In the genomic region with DNA sequence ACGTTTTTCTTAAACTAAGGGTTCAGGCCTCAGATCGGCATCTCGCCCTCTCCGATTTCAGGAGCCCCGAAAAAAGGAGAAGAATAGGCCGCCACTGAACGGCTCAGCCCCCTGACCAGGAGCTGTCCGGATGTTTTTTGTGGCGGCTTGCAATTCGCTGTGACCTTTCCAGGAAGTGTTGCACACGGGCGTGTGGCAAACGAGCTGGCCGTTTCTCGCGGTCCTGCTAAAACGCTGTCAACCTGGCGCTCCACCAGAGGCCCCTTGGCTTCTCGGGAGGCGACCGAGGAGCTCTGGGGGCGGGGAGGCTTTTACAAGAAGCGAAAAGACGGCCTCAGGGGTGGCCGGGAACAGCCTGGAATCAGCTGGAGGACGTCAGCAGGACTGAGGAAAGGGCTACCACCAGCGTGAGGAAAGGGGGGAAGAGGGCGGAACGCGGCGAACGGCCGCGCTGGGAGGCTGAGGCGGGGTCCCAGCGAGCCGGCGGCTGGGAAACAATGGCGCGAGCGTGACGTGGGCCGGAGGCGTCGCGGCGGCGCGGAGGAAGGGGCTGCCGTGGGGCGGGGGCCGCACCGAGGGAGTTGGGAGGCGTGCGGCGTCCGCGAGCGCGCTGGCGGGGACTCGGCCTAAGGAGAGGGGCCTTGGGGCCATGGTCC, we compare ENCODE assay signal across 2 cellular contexts.
TF ChIP-seq lines count a peak whose summit lies in the region.

No MANE protein-coding gene starts in this region.

TF ChIP-seq in HEK293, 187 proteins besides CTCF, POLR2A, EP300 and RAD21 (continued from another document and continues in another):
- peak; percentile 68 for TF ChIP-seq GLIS2 (tag by site-specific recombination; IDR thresholded peaks at IDR 0.05)
- TF ChIP-seq, protein P1, sequence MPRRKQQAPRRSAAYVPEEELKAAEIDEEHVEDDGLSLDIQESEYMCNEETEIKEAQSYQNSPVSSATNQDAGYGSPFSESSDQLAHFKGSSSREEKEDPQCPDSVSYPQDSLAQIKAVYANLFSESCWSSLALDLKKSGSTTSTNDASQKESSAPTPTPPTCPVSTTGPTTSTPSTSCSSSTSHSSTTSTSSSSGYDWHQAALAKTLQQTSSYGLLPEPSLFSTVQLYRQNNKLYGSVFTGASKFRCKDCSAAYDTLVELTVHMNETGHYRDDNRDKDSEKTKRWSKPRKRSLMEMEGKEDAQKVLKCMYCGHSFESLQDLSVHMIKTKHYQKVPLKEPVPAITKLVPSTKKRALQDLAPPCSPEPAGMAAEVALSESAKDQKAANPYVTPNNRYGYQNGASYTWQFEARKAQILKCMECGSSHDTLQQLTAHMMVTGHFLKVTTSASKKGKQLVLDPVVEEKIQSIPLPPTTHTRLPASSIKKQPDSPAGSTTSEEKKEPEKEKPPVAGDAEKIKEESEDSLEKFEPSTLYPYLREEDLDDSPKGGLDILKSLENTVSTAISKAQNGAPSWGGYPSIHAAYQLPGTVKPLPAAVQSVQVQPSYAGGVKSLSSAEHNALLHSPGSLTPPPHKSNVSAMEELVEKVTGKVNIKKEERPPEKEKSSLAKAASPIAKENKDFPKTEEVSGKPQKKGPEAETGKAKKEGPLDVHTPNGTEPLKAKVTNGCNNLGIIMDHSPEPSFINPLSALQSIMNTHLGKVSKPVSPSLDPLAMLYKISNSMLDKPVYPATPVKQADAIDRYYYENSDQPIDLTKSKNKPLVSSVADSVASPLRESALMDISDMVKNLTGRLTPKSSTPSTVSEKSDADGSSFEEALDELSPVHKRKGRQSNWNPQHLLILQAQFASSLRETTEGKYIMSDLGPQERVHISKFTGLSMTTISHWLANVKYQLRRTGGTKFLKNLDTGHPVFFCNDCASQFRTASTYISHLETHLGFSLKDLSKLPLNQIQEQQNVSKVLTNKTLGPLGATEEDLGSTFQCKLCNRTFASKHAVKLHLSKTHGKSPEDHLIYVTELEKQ (tag by site-specific recombination; IDR thresholded peaks at IDR 0.05; ENCODE audit: borderline replicate concordance), result no peak
- TF ChIP-seq RBAK (tag by site-specific recombination; IDR thresholded peaks at IDR 0.05), result no peak
- no peak for TF ChIP-seq ZNF513 (tag by site-specific recombination; IDR thresholded peaks at IDR 0.05)
- no peak for TF ChIP-seq SP7 (tag by site-specific recombination; IDR thresholded peaks at IDR 0.05)
- TF ChIP-seq SETDB1 (IDR thresholded peaks at IDR 0.05; ENCODE audit: insufficient read length, low read length), result no peak
- no peak for TF ChIP-seq ZNF626 (tag by site-specific recombination; IDR thresholded peaks at IDR 0.05)
- peak; percentile 44; the same call in 1 of the 2 replicates for TF ChIP-seq SP3 (tag by site-specific recombination; IDR thresholded peaks at IDR 0.05)
- 0 out of 2 replicates have a peak, but pooled peaks have one; percentile 31 for TF ChIP-seq YY1 (tag by site-specific recombination; IDR thresholded peaks at IDR 0.05)
- TF ChIP-seq ZEB2 (tag by site-specific recombination; IDR thresholded peaks at IDR 0.05), result 0 out of 2 replicates have a peak, but pooled peaks have one; percentile 55
- no peak for TF ChIP-seq KLF17 (tag by site-specific recombination; IDR thresholded peaks at IDR 0.05)
- no peak for TF ChIP-seq ZNF10 (tag by site-specific recombination; IDR thresholded peaks at IDR 0.05)
- TF ChIP-seq ZNF585B (tag by site-specific recombination; IDR thresholded peaks at IDR 0.05), result no peak
- TF ChIP-seq, protein P2, sequence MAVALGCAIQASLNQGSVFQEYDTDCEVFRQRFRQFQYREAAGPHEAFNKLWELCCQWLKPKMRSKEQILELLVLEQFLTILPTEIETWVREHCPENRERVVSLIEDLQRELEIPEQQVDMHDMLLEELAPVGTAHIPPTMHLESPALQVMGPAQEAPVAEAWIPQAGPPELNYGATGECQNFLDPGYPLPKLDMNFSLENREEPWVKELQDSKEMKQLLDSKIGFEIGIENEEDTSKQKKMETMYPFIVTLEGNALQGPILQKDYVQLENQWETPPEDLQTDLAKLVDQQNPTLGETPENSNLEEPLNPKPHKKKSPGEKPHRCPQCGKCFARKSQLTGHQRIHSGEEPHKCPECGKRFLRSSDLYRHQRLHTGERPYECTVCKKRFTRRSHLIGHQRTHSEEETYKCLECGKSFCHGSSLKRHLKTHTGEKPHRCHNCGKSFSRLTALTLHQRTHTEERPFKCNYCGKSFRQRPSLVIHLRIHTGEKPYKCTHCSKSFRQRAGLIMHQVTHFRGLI (tag by site-specific recombination; IDR thresholded peaks at IDR 0.05), result peak; percentile 14; the same call in 1 of the 2 replicates
- TF ChIP-seq, protein P3, sequence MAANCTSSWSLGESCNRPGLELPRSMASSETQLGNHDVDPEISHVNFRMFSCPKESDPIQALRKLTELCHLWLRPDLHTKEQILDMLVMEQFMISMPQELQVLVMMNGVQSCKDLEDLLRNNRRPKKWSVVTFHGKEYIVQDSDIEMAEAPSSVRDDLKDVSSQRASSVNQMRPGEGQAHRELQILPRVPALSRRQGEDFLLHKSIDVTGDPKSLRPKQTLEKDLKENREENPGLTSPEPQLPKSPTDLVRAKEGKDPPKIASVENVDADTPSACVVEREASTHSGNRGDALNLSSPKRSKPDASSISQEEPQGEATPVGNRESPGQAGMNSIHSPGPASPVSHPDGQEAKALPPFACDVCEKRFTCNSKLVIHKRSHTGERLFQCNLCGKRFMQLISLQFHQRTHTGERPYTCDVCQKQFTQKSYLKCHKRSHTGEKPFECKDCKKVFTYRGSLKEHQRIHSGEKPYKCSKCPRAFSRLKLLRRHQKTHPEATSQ (tag by site-specific recombination; IDR thresholded peaks at IDR 0.05), result no peak
- TF ChIP-seq ZIC2 (tag by site-specific recombination; IDR thresholded peaks at IDR 0.05), result peak; percentile 35; the same call in 1 of the 2 replicates
- TF ChIP-seq ZNF121 (tag by site-specific recombination; IDR thresholded peaks at IDR 0.05), result no peak
- TF ChIP-seq ZNF510 (tag by site-specific recombination; IDR thresholded peaks at IDR 0.05; ENCODE audit: insufficient replicate concordance), result no peak
- TF ChIP-seq ZNF350 (tag by site-specific recombination; IDR thresholded peaks at IDR 0.05), result no peak

TF ChIP-seq in K562, 482 proteins besides CTCF, POLR2A, EP300 and RAD21 (continued from another document and continues in another):
- peak; percentile 33; the same call in 1 of the 2 replicates for TF ChIP-seq CREB1 (IDR thresholded peaks at IDR 0.05)
- 0 out of 2 replicates have a peak, but pooled peaks have one; percentile 48 for TF ChIP-seq CREB1 (CRISPR knock-in tag; IDR thresholded peaks at IDR 0.05)
- TF ChIP-seq ZNF354B (CRISPR knock-in tag; IDR thresholded peaks at IDR 0.05), result no peak
- peak; percentile 30; the same call in 1 of the 2 replicates for TF ChIP-seq SMARCA4 (IDR thresholded peaks at IDR 0.05)
- peak; percentile 12 for TF ChIP-seq ZFP36 (IDR thresholded peaks at IDR 0.05; ENCODE audit: low read depth, low read length, partially characterized antibody)
- peak; percentile 76 for TF ChIP-seq ELF1 (tag; IDR thresholded peaks at IDR 0.05)
- TF ChIP-seq ZNF766 (CRISPR knock-in tag; conservative IDR thresholded peaks at IDR 0.05), result no peak
- TF ChIP-seq, protein P4, sequence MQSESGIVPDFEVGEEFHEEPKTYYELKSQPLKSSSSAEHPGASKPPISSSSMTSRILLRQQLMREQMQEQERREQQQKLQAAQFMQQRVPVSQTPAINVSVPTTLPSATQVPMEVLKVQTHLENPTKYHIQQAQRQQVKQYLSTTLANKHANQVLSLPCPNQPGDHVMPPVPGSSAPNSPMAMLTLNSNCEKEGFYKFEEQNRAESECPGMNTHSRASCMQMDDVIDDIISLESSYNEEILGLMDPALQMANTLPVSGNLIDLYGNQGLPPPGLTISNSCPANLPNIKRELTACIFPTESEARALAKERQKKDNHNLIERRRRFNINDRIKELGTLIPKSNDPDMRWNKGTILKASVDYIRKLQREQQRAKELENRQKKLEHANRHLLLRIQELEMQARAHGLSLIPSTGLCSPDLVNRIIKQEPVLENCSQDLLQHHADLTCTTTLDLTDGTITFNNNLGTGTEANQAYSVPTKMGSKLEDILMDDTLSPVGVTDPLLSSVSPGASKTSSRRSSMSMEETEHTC (IDR thresholded peaks at IDR 0.05), result no peak
- peak; percentile 30 for TF ChIP-seq CHD1 (IDR thresholded peaks at IDR 0.05; ENCODE audit: low read length)
- TF ChIP-seq ID3 (CRISPR knock-in tag; IDR thresholded peaks at IDR 0.05), result no peak
- TF ChIP-seq ID3 (tag; IDR thresholded peaks at IDR 0.05), result peak; percentile 23; the same call in 1 of the 2 replicates
- no peak for TF ChIP-seq MLX (CRISPR knock-in tag; conservative IDR thresholded peaks at IDR 0.05)
- TF ChIP-seq, protein P5, sequence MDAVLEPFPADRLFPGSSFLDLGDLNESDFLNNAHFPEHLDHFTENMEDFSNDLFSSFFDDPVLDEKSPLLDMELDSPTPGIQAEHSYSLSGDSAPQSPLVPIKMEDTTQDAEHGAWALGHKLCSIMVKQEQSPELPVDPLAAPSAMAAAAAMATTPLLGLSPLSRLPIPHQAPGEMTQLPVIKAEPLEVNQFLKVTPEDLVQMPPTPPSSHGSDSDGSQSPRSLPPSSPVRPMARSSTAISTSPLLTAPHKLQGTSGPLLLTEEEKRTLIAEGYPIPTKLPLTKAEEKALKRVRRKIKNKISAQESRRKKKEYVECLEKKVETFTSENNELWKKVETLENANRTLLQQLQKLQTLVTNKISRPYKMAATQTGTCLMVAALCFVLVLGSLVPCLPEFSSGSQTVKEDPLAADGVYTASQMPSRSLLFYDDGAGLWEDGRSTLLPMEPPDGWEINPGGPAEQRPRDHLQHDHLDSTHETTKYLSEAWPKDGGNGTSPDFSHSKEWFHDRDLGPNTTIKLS (IDR thresholded peaks at IDR 0.05; ENCODE audit: borderline replicate concordance, low read depth), result 0 out of 2 replicates have a peak, but pooled peaks have one; percentile 35
- 0 out of 4 replicates have a peak, but pooled peaks of 1 of the 2 experiments have one; percentile 33 for TF ChIP-seq HDAC1 (IDR thresholded peaks at IDR 0.05)
- TF ChIP-seq, protein P6, sequence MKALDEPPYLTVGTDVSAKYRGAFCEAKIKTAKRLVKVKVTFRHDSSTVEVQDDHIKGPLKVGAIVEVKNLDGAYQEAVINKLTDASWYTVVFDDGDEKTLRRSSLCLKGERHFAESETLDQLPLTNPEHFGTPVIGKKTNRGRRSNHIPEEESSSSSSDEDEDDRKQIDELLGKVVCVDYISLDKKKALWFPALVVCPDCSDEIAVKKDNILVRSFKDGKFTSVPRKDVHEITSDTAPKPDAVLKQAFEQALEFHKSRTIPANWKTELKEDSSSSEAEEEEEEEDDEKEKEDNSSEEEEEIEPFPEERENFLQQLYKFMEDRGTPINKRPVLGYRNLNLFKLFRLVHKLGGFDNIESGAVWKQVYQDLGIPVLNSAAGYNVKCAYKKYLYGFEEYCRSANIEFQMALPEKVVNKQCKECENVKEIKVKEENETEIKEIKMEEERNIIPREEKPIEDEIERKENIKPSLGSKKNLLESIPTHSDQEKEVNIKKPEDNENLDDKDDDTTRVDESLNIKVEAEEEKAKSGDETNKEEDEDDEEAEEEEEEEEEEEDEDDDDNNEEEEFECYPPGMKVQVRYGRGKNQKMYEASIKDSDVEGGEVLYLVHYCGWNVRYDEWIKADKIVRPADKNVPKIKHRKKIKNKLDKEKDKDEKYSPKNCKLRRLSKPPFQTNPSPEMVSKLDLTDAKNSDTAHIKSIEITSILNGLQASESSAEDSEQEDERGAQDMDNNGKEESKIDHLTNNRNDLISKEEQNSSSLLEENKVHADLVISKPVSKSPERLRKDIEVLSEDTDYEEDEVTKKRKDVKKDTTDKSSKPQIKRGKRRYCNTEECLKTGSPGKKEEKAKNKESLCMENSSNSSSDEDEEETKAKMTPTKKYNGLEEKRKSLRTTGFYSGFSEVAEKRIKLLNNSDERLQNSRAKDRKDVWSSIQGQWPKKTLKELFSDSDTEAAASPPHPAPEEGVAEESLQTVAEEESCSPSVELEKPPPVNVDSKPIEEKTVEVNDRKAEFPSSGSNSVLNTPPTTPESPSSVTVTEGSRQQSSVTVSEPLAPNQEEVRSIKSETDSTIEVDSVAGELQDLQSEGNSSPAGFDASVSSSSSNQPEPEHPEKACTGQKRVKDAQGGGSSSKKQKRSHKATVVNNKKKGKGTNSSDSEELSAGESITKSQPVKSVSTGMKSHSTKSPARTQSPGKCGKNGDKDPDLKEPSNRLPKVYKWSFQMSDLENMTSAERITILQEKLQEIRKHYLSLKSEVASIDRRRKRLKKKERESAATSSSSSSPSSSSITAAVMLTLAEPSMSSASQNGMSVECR (CRISPR knock-in tag; IDR thresholded peaks at IDR 0.05), result peak; percentile 77; the same call in 1 of the 2 replicates
- TF ChIP-seq CCNT2 (IDR thresholded peaks at IDR 0.05; ENCODE audit: borderline replicate concordance, extremely low read depth, insufficient read length, low read depth, low read length), result peak; percentile 29
- no peak for TF ChIP-seq POLR2H (tag; IDR thresholded peaks at IDR 0.05; ENCODE audit: low read depth)
- no peak for TF ChIP-seq CSDE1 (IDR thresholded peaks at IDR 0.05)
- no peak for TF ChIP-seq STAG1 (CRISPR knock-in tag; IDR thresholded peaks at IDR 0.05; ENCODE audit: borderline replicate concordance)
- no peak for TF ChIP-seq ELK3 (CRISPR knock-in tag; IDR thresholded peaks at IDR 0.05)
